18 cellular contexts compared by ENCODE assay signal in genomic region chr4:108971473-108971872, GRCh38.
"Had no signal": no experiment of that assay in that cellular context is flagged by ENCODE, and none has a peak within 500 bp of the region (broad histone marks: within the 10 kb centered on the region; RNA-seq: fewer than 3 reads in every experiment).

No MANE protein-coding gene starts in this region.

- H3K9me3 Mint-ChIP-seq: nephron progenitor cell had no signal

- H3K4me1 ChIP-seq: prostate gland, tibial artery had no signal

- H3K36me3 ChIP-seq: prostate gland, tibial artery had no signal

- ATAC-seq: left lobe of liver; right cardiac atrium; stimulated activated naive CD8-positive, alpha-beta T cell treated with anti-CD3 and anti-CD28 coated beads, Interleukin-15, Interleukin-2, amounts not matched to agents 100 U/mL and 50 U/mL, for 24 hours had no signal

- H3K9me3 ChIP-seq: prostate gland, tibial artery had no signal

- H3K4me3 Mint-ChIP-seq: nephron progenitor cell had no signal

- H3K4me3 ChIP-seq: lung, prostate gland, SK-N-MC, tibial artery had no signal

- DNase-seq: activated CD4-positive, CD25-positive, alpha-beta regulatory T cell; activated CD8-positive, alpha-beta memory T cell treated with anti-CD3 and anti-CD28 coated beads, Interleukin-2, amount 50 U/mL, for 48 hours; activated naive CD4-positive, alpha-beta T cell treated with Interleukin-2 at 50 U/mL for 16 hours; effector CD4-positive, alpha-beta T cell; head of caudate nucleus; kidney; nephron progenitor cell; occipital lobe; right cardiac atrium; stimulated activated CD4-positive, alpha-beta T cell treated with anti-CD3 and anti-CD28 coated beads, Interleukin-2, amount 100 ng/mL, for 24 hours; stimulated activated naive CD8-positive, alpha-beta T cell treated with anti-CD3 and anti-CD28 coated beads, Interleukin-15, Interleukin-2, amounts not matched to agents 100 U/mL and 50 U/mL, for 24 hours; substantia nigra; T1000; tibial artery had no signal

- H3K27ac ChIP-seq: prostate gland, SK-N-MC, tibial artery had no signal

- H3K4me1 Mint-ChIP-seq: nephron progenitor cell had no signal

- H3K27ac Mint-ChIP-seq: nephron progenitor cell had no signal

- H3K27me3 ChIP-seq: tibial artery had no signal
